In genomic region chr2:237134321-237134720, GRCh38 we compare ENCODE assay signal across 1 cellular context.
TF ChIP-seq lines count a peak whose summit lies in the region.

No MANE protein-coding gene starts in this region.

TF ChIP-seq in GM23338, 12 proteins besides CTCF, POLR2A, EP300 and RAD21:
- no peak for TF ChIP-seq REST (IDR thresholded peaks at IDR 0.05; ENCODE audit: unreplicated experiment)
- TF ChIP-seq ZNF331 (CRISPR knock-in tag; IDR thresholded peaks at IDR 0.05; ENCODE audit: low read depth): no peak
- no peak for TF ChIP-seq EZH2 (IDR thresholded peaks at IDR 0.05; ENCODE audit: low read depth, unreplicated experiment)
- no peak for TF ChIP-seq ZNF462 (CRISPR knock-in tag; IDR thresholded peaks at IDR 0.05)
- TF ChIP-seq JUNB (IDR thresholded peaks at IDR 0.05; ENCODE audit: unreplicated experiment): no peak
TF ChIP-seq in GM23338: peak in this region for 0.
